ENCODE assay signal across 8 cellular contexts in the genomic region with DNA sequence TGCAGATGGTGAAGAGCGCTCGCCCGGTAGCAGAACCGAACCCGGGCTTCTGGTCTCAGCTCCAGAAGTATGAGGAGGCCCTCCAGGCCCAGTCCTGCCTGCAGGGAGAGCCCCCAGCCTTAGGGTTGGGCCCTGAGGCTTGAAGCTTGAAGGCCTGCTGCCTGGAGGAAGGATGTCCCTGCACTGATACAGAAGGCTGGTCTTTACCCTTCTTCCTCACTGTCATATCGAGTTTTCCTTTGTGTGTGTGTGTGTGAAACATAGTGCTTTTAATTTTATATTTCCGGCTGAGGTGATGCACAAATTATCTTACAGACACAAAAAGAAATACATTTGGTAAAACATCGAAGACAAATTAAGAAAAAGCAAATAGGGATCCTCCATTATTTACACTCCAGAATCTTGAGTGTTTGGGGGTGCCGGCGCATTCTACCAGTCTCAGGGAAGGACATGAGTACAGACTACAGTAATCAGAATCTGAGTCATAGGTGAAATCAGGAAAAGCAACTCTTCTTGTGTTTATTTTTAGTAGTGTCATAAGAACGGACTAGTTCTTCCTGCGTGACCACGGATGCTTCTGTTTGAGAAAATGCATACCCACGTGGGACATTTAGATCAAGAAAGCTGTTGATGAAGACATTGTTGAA. TPM values are rescaled to one million over a fixed set of nuclear protein-coding genes. Genes with fewer than 3 reads are reported as not detected.
DNase-seq lines count a peak whose midpoint lies in the region; TF ChIP-seq lines count a peak whose summit lies in the region.

No MANE protein-coding gene starts in this region.

- TF ChIP-seq CTCF in DOHH2 (IDR thresholded peaks at IDR 0.05; ENCODE audit: low read depth, low read length, poor library complexity, severe bottlenecking), result peak; percentile 4
- no peak for TF ChIP-seq CTCF in RWPE1 (conservative IDR thresholded peaks at IDR 0.05; ENCODE audit: low read depth)
- no peak for TF ChIP-seq CTCF in GM20000 (IDR thresholded peaks at IDR 0.05; ENCODE audit: extremely low read depth, missing control alignments)

- WGBS in ectodermal cell, 2 experiments, result 50 to 54% methylated on average over 12 to 14 of the region's 14 CpGs

- H3K79me2 ChIP-seq in DOHH2 (ENCODE audit: control insufficient read depth, low read length), result peaks cover 90% of the 10 kb centered on the region

- H3K4me3 ChIP-seq in DOHH2 (ENCODE audit: low read length) (peak overlapping the region; percentile 93), ectodermal cell (ENCODE audit: insufficient read depth, low read depth, low read length) (peak overlapping the region; percentile 74), muscle layer of duodenum (ENCODE audit: low read depth in 1 of 2, low read length in 2 of 2) (peak overlapping the region; percentile 77 to 79)

- peak overlapping the region; percentile 88 for H3K27ac ChIP-seq in DOHH2 (ENCODE audit: low read depth, low read length)
- peak overlapping the region; percentile 95 for H3K27ac ChIP-seq in RWPE1
- H3K27ac ChIP-seq in ectodermal cell (ENCODE audit: insufficient read depth, low read depth, low read length, poor library complexity, severe bottlenecking), result no peak overlapping the region
- peak overlapping the region; percentile 85 for H3K27ac ChIP-seq in muscle layer of duodenum (ENCODE audit: low read length)

- no peaks in the 10 kb centered on the region for H3K9me3 ChIP-seq in DOHH2 (ENCODE audit: control insufficient read depth, insufficient read depth, low read length)
- H3K9me3 ChIP-seq in ectodermal cell (ENCODE audit: control insufficient read depth, low read length), result no peaks in the 10 kb centered on the region
- no peaks in the 10 kb centered on the region for H3K9me3 ChIP-seq in muscle layer of duodenum (ENCODE audit: control insufficient read depth in 1 of 2, low read length in 2 of 2)

- peak overlapping the region; percentile 71 for H3K4me2 ChIP-seq in DOHH2 (ENCODE audit: low read length)

- peaks cover 66% of the 10 kb centered on the region for H3K4me1 ChIP-seq in DOHH2 (ENCODE audit: control insufficient read depth, low read length)
- peaks cover 6% of the 10 kb centered on the region for H3K4me1 ChIP-seq in ectodermal cell (ENCODE audit: control insufficient read depth, insufficient read depth, low read length)
- peaks cover 21 to 48% of the 10 kb centered on the region in 2 donors for H3K4me1 ChIP-seq in muscle layer of duodenum (ENCODE audit: control insufficient read depth in 1 of 2, insufficient read depth in 2 of 2, low read length in 2 of 2)

- no peaks in the 10 kb centered on the region for H3K9me2 ChIP-seq in DOHH2 (replicated peaks; ENCODE audit: control insufficient read depth, low read length)

- POLR2A ChIA-PET in RWPE1 (lab: Yijun Ruan, JAX; ENCODE audit: low non-redundant PET), result no interaction called here

- DNase-seq in HCEC 1CT, result peak; percentile 88
- no peak for DNase-seq in RWPE1 (ENCODE audit: low spot score)
- no peak for DNase-seq in stimulated activated naive CD4-positive, alpha-beta T cell treated with Interleukin-2 at 50 U/mL for 16 hours (lab: John Stamatoyannopoulos, UW)
- DNase-seq in GM20000 (ENCODE audit: low spot score), result no peak
- DNase-seq in NCI-H1694 treated with DMSO at 0.1 percent for 48 hours (lab: John Stamatoyannopoulos, UW), result no peak

- H4K20me1 ChIP-seq in DOHH2 (ENCODE audit: control insufficient read depth, insufficient read depth, low read depth, low read length), result no peaks in the 10 kb centered on the region

- CTCF ChIA-PET in RWPE1 (lab: Yijun Ruan, JAX), result interaction anchor here (0.7 kb wide), 1 partner anchor 24 kb away, joined by 3 read pairs; no protein-coding TSS in a partner anchor

- H3K36me3 ChIP-seq in DOHH2 (ENCODE audit: control insufficient read depth, low read length) (peaks cover 73% of the 10 kb centered on the region), ectodermal cell (ENCODE audit: control insufficient read depth, insufficient read depth, low read length) (no peaks in the 10 kb centered on the region), muscle layer of duodenum (ENCODE audit: control insufficient read depth in 1 of 2, insufficient read depth in 2 of 2, low read length in 2 of 2) (no peaks in the 10 kb centered on the region)

- no peaks in the 10 kb centered on the region for H3K27me3 ChIP-seq in DOHH2 (ENCODE audit: control insufficient read depth, low read length)
- peaks cover 29% of the 10 kb centered on the region for H3K27me3 ChIP-seq in ectodermal cell (ENCODE audit: control insufficient read depth, insufficient read depth, low read length, poor library complexity, severe bottlenecking)
- H3K27me3 ChIP-seq in muscle layer of duodenum (ENCODE audit: low read depth, low read length), result no peaks in the 10 kb centered on the region

- peaks cover 20% of the 10 kb centered on the region for H3F3A ChIP-seq in DOHH2 (ENCODE audit: control insufficient read depth, insufficient read depth)

RNA-seq across cellular contexts. Expression of a gene that starts 1.3 kb away (rescaled TPM):
- 4.4 TPM for polyA plus RNA-seq in ectodermal cell (2013, experiment 1 of 4)
- 7.3 TPM for polyA plus RNA-seq in ectodermal cell (2013, experiment 2 of 4)
- 5.4 TPM for polyA plus RNA-seq in ectodermal cell (2013, experiment 3 of 4)
- 6.4 TPM for polyA plus RNA-seq in ectodermal cell (2013, experiment 4 of 4)

RNA-seq across cellular contexts. Expression of a gene that starts 3.7 kb away (rescaled TPM):
- polyA plus RNA-seq in ectodermal cell (2013, experiment 1 of 4), result 8.2 TPM
- polyA plus RNA-seq in ectodermal cell (2013, experiment 2 of 4), result 10.6 TPM
- polyA plus RNA-seq in ectodermal cell (2013, experiment 3 of 4), result 6.5 TPM
- polyA plus RNA-seq in ectodermal cell (2013, experiment 4 of 4), result 6.9 TPM

RNA-seq across cellular contexts. Expression of a gene that starts 6.8 kb away (rescaled TPM):
- polyA plus RNA-seq in ectodermal cell (2013, experiment 1 of 4), result 8.3 TPM
- 12.3 TPM for polyA plus RNA-seq in ectodermal cell (2013, experiment 2 of 4)
- polyA plus RNA-seq in ectodermal cell (2013, experiment 3 of 4), result 8.2 TPM
- polyA plus RNA-seq in ectodermal cell (2013, experiment 4 of 4), result 9.7 TPM

RNA-seq across cellular contexts. Expression of a gene that starts 25.1 kb away (rescaled TPM):
- polyA plus RNA-seq in ectodermal cell (2013, experiment 1 of 4), result 39.0 TPM
- 40.5 TPM for polyA plus RNA-seq in ectodermal cell (2013, experiment 2 of 4)
- polyA plus RNA-seq in ectodermal cell (2013, experiment 3 of 4), result 40.3 TPM
- 41.1 TPM for polyA plus RNA-seq in ectodermal cell (2013, experiment 4 of 4)
